ENCODE assay signal across 8 cellular contexts in the genomic region with DNA sequence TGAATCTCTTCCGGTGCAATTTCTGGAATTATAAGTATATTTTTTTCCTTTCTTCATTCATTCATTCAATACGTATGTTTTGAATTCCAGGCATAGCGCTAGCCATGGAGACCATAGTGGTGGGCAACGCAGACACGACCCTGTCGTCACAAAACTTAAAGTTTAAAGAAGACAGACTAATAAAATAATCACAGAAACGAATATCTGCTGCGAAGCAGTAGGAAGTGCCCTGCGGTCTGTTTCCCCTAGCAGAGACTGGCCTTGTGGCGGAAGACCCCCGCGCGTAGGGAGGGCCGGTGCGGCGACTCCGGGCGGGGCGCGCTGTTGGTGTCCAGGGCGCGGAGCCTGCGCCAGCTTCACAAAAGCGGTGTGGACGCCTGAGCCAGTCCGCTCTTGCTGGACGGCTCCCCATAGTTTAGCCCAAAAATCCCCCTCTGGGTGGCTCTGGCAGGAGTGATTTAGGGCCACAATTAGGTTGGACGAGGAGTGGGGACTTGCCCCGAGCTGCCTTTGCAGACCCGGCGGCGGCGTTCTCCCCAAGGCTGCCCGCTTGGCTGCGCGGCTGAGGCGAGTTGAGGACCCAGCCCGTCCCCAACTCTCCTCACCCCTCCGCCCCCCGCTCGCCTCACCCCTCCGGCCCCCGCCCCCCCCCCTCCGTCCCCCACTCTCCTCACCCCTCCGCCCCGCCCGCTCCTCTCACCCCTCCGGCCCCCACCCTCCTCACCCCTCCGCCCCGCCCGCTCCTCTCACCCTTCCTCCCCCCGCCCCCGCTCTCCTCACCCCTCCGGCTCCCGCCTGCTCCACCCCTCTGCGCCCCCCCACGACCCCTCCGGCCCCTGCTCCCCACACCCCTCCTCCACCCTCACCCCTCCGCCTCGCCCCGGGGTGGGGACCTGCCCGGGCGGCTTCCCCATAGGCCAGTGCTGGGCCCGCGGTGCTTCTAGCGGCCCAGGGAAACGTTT. TPM values are rescaled to one million over a fixed set of nuclear protein-coding genes. Genes with fewer than 3 reads are reported as not detected.
DNase-seq lines count a peak whose midpoint lies in the region; ATAC-seq and TF ChIP-seq lines count a peak whose summit lies in the region.

No MANE protein-coding gene starts in this region.

- H3K27me3 Mint-ChIP-seq in dendritic cell treated with granulocyte-macrophage colony-stimulating factor and Interleukin-4, amounts not matched to agents 40 ng/mL and 50 ng/mL, for 4 days, result peaks cover 16% of the 10 kb centered on the region

- H3K27ac Mint-ChIP-seq in dendritic cell treated with granulocyte-macrophage colony-stimulating factor and Interleukin-4, amounts not matched to agents 40 ng/mL and 50 ng/mL, for 4 days, result peak overlapping the region; percentile 84

- intact Hi-C loops in dendritic cell treated with granulocyte-macrophage colony-stimulating factor and Interleukin-4, amounts not matched to agents 40 ng/mL and 50 ng/mL, for 4 days (cut with micrococcal nuclease), result no loop called here

- H3K4me3 ChIP-seq in GM08714 (ENCODE audit: low read length) (peak overlapping the region; percentile 12; the same call in 1 of the 2 replicates), lung (peak overlapping the region; percentile 48), thoracic aorta (peak overlapping the region; percentile 87)

- 1 to 6% methylated on average over 49 to 56 of the region's 67 CpGs for WGBS in lung, 2 donors

- H3K36me3 ChIP-seq in lung (ENCODE audit: control insufficient read depth in 2 of 2, insufficient read depth in 2 of 2, low read length in 2 of 2), result no peaks in the 10 kb centered on the region
- no peaks in the 10 kb centered on the region for H3K36me3 ChIP-seq in thoracic aorta

- peaks cover 47% of the 10 kb centered on the region for H3K4me1 Mint-ChIP-seq in dendritic cell treated with granulocyte-macrophage colony-stimulating factor and Interleukin-4, amounts not matched to agents 40 ng/mL and 50 ng/mL, for 4 days (ENCODE audit: low read depth)

- H3K9me3 Mint-ChIP-seq in dendritic cell treated with granulocyte-macrophage colony-stimulating factor and Interleukin-4, amounts not matched to agents 40 ng/mL and 50 ng/mL, for 4 days, result no peaks in the 10 kb centered on the region

- H3K4me1 ChIP-seq in lung (ENCODE audit: control insufficient read depth in 2 of 2, insufficient read depth in 2 of 2, low read length in 2 of 2) (peaks cover 4 to 14% of the 10 kb centered on the region in 2 donors), thoracic aorta (ENCODE audit: control insufficient read depth in 1 of 2, low read depth in 2 of 2) (peaks cover 20 to 28% of the 10 kb centered on the region in 2 donors)

- DNase-seq in NOMO-1 treated with DMSO at 0.1 percent for 48 hours (lab: John Stamatoyannopoulos, UW; ENCODE audit: unreplicated experiment) (peak; percentile 47), lung (ENCODE audit: low spot score) (no peak), thoracic aorta (ENCODE audit: low spot score) (no peak), HPDE6-E6E7 (ENCODE audit: extremely low spot score) (no peak), NCI-H69 (lab: John Stamatoyannopoulos, UW) (no peak), hepatic stellate cell (ENCODE audit: low spot score) (no peak)

- no peaks in the 10 kb centered on the region for H3K36me3 Mint-ChIP-seq in dendritic cell treated with granulocyte-macrophage colony-stimulating factor and Interleukin-4, amounts not matched to agents 40 ng/mL and 50 ng/mL, for 4 days (ENCODE audit: low read depth)

- TF ChIP-seq CTCF in lung (IDR thresholded peaks at IDR 0.05; ENCODE audit: control extremely low read depth, extremely low read depth), result no peak
- no peak for TF ChIP-seq CTCF in thoracic aorta (IDR thresholded peaks at IDR 0.05)

- no peaks in the 10 kb centered on the region for H3K27me3 ChIP-seq in lung (ENCODE audit: control insufficient read depth, insufficient read depth)
- H3K27me3 ChIP-seq in thoracic aorta (replicated peaks; ENCODE audit: insufficient read depth), result no peaks in the 10 kb centered on the region

- H3K27ac ChIP-seq in lung (ENCODE audit: low read depth in 1 of 2, low read length in 1 of 2) (peak overlapping the region; percentile 71 to 81), thoracic aorta (peak overlapping the region; percentile 33 to 70)

- peak overlapping the region; percentile 76 for H3K4me3 Mint-ChIP-seq in dendritic cell treated with granulocyte-macrophage colony-stimulating factor and Interleukin-4, amounts not matched to agents 40 ng/mL and 50 ng/mL, for 4 days

- ATAC-seq in lung (ENCODE audit: insufficient read depth, low FRiP score), result peak; percentile 27
- ATAC-seq in thoracic aorta (ENCODE audit: insufficient number of reproducible peaks, low FRiP score, low read depth), result no peak

- H3K9me3 ChIP-seq in lung (ENCODE audit: control insufficient read depth in 2 of 2, insufficient read depth in 1 of 2, low read length in 1 of 2) (no peaks in the 10 kb centered on the region), thoracic aorta (no peaks in the 10 kb centered on the region)

RNA-seq across cellular contexts. Expression of a gene that starts 14.2 kb away (rescaled TPM):
- total RNA-seq in lung, result 10 to 100 TPM; 29.8 to 37.5 TPM
- polyA plus RNA-seq in lung, result 10 to 100 TPM in 1 of 2 donors, 1 to 10 TPM in 1; 7.7 to 12.8 TPM
- total RNA-seq in thoracic aorta, result 10 to 100 TPM; 40.1 to 59.2 TPM

Comparison
In these comparisons a context has a peak if more than half of its experiments do, and no peak if none do; other contexts are left out.
1. H3K4me3 ChIP-seq: peak in every context shown above with its lines; median percentile 87 in thoracic aorta; 48 in lung; 12 in GM08714.